Comparison of ENCODE assay signal across 12 cellular contexts in the genomic region with DNA sequence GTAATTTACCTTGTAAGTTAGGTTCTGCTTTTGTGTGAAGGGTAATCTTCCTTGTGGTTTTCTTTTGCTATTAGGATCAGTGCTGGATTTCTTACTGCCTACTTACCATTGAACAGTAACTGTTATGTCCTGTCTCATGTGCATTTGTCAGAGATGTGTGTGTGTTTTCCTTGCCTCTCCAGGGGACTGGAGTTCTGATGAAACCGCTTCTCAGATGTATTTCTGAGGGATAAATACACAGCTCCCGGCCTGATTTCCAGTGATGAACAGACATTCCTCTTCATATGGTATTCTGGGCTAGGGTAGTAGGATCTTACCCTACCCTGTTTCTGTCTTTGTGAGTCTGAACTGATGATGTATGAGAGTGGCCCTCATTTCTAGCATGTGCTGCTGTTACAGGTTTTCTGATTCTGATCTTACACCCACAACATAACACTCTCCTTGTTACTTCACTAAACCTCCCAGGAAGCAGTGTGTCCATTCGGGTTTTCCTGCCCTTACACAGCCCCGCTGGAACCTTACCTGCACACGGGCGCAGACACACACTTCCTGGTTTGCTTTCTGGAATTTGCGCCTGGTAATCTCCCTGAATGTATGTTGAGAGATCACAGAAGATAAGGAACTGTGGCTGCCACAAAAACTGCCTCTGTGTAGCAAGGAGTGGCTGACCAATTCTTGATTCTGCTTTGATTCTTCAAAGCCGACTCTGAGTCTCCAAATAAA. TPM values are rescaled to one million over a fixed set of nuclear protein-coding genes. Genes with fewer than 3 reads are reported as not detected.
DNase-seq lines count a peak whose midpoint lies in the region; ATAC-seq lines count a peak whose summit lies in the region.
"Had no signal": no experiment of that assay in that cellular context is flagged by ENCODE, and none has a peak within 500 bp of the region (broad histone marks: within the 10 kb centered on the region; RNA-seq: fewer than 3 reads in every experiment).

No MANE protein-coding gene starts in this region.

- CTCF ChIA-PET in CD4-positive, alpha-beta memory T cell (lab: Charles Lee; ENCODE audit: partially characterized antibody): interaction anchor here (1.1 kb wide), 1 partner anchor 83 kb away, joined by 3 read pairs; no protein-coding TSS in a partner anchor

- in situ Hi-C loops in T47D (cut with HindIII; ENCODE audit: low pct_unique_long_range_greater_than_20kb, low sequenced_read_pairs): no loop called here

- H3K9me3 ChIP-seq in CD4-positive, alpha-beta memory T cell (ENCODE audit: control insufficient read depth in 1 of 2, low read length in 2 of 2): no peaks in the 10 kb centered on the region
- no peaks in the 10 kb centered on the region for H3K9me3 ChIP-seq in mucosa of rectum (ENCODE audit: control insufficient read depth in 2 of 2, low read length in 2 of 2)

- POLR2A ChIA-PET in CD4-positive, alpha-beta memory T cell (lab: Charles Lee; ENCODE audit: partially characterized antibody): no interaction called here

- no peaks in the 10 kb centered on the region for H3K27me3 Mint-ChIP-seq in CD4-positive, alpha-beta memory T cell

- no peak overlapping the region for H3K4me3 ChIP-seq in CD4-positive, alpha-beta memory T cell (ENCODE audit: low read length in 2 of 2)
- H3K4me3 ChIP-seq in mucosa of rectum (ENCODE audit: low read length in 2 of 2): peak overlapping the region in 1 of 2 donors; percentile 9

- H3K36me3 Mint-ChIP-seq in CD4-positive, alpha-beta memory T cell: peaks cover 39 to 51% of the 10 kb centered on the region in 2 donors

- H3K27ac ChIP-seq in CD4-positive, alpha-beta memory T cell (ENCODE audit: low read depth, low read length): no peak overlapping the region
- H3K27ac ChIP-seq in mucosa of rectum (ENCODE audit: low read depth in 2 of 2, low read length in 2 of 2): peak overlapping the region; percentile 26 to 43

- no peak for ATAC-seq in GM19395 (IDR thresholded peaks at IDR 0.05; ENCODE audit: unreplicated experiment)
- ATAC-seq: left cardiac atrium had no signal

- H3K9ac ChIP-seq in mucosa of rectum (ENCODE audit: low read depth in 1 of 2, low read length in 2 of 2): peak overlapping the region in 1 of 2 donors; percentile 10

- intact Hi-C loops in CD4-positive, alpha-beta memory T cell (cut with micrococcal nuclease): no loop called here

- H3K4me3 Mint-ChIP-seq in CD4-positive, alpha-beta memory T cell: peak overlapping the region in 2 of 8 donors; percentile 4 to 5

- H3K36me3 ChIP-seq in CD4-positive, alpha-beta memory T cell (ENCODE audit: insufficient read depth, low read length): peaks cover 10% of the 10 kb centered on the region
- peaks cover 0 to 17% of the 10 kb centered on the region in 2 donors for H3K36me3 ChIP-seq in mucosa of rectum (ENCODE audit: control insufficient read depth in 2 of 2, insufficient read depth in 2 of 2, low read length in 2 of 2)

- H3K27me3 ChIP-seq in CD4-positive, alpha-beta memory T cell (ENCODE audit: insufficient read depth, low read length): no peaks in the 10 kb centered on the region
- H3K27me3 ChIP-seq in mucosa of rectum (ENCODE audit: control insufficient read depth in 2 of 2, insufficient read depth in 2 of 2, low read length in 2 of 2): no peaks in the 10 kb centered on the region

- H3K27ac Mint-ChIP-seq in CD4-positive, alpha-beta memory T cell: peak overlapping the region in 5 of 7 donors; percentile 18 to 78 (median 44)

- peaks cover 31% of the 10 kb centered on the region for H3K4me1 ChIP-seq in CD4-positive, alpha-beta memory T cell (ENCODE audit: insufficient read depth, low read length)
- peaks cover 4 to 15% of the 10 kb centered on the region in 2 donors for H3K4me1 ChIP-seq in mucosa of rectum (ENCODE audit: control insufficient read depth in 2 of 2, insufficient read depth in 2 of 2, low read length in 2 of 2)

- DNase-seq in CD4-positive, alpha-beta memory T cell: no peak
- peak; percentile 25 to 43 for DNase-seq in Kasumi-1 (lab: John Stamatoyannopoulos, UW)
- peak; percentile 90 to 91 for DNase-seq in T47D (ENCODE audit: low read depth in 1 of 2, low spot score in 1 of 2)
- DNase-seq in NCI-H69 (lab: John Stamatoyannopoulos, UW): no peak
- DNase-seq in SW 1271 (lab: John Stamatoyannopoulos, UW): no peak
- DNase-seq in NCI-H1105 treated with DMSO at 0.1 percent for 48 hours (lab: John Stamatoyannopoulos, UW): no peak
- DNase-seq: activated CD4-positive, alpha-beta T cell treated with anti-CD3 and anti-CD28 coated beads, Interleukin-2, amount 50 U/mL, for 48 hours; COR-L47; left cardiac atrium; NCI-H2081 had no signal

- peaks cover 43 to 61% (median 52%) of the 10 kb centered on the region in 4 donors for H3K4me1 Mint-ChIP-seq in CD4-positive, alpha-beta memory T cell

- peaks cover 0 to 21% (median 17%) of the 10 kb centered on the region in 8 donors for H3K9me3 Mint-ChIP-seq in CD4-positive, alpha-beta memory T cell

RNA-seq across cellular contexts. Expression of gene PAK2, which starts 14.7 kb away (rescaled TPM):
- total RNA-seq in CD4-positive, alpha-beta memory T cell: 10 to 100 TPM; 80.4 to 97.4 TPM
- 10 to 100 TPM; 29.1 to 39.4 TPM for polyA plus RNA-seq in CD4-positive, alpha-beta memory T cell

RNA-seq across cellular contexts. Expression of gene PIGX, which starts 42.2 kb away (rescaled TPM):
- 10 to 100 TPM; 19.1 to 23.7 TPM for total RNA-seq in CD4-positive, alpha-beta memory T cell
- 10 to 100 TPM; 34.1 to 37.4 TPM for polyA plus RNA-seq in CD4-positive, alpha-beta memory T cell

RNA-seq across cellular contexts. Expression of gene CEP19, which starts 42.3 kb away (rescaled TPM):
- total RNA-seq in CD4-positive, alpha-beta memory T cell: 1 to 10 TPM; 7.8 to 8.2 TPM
- 10 to 100 TPM in 1 of 2 donors, 1 to 10 TPM in 1; 5.4 to 10.8 TPM for polyA plus RNA-seq in CD4-positive, alpha-beta memory T cell

Comparison
In these comparisons a context has a peak if more than half of its experiments do, and no peak if none do; other contexts are left out.
1. DNase-seq: peak in Kasumi-1 (2 of 2) and T47D (2 of 2); none in CD4-positive, alpha-beta memory T cell (0 of 5), NCI-H69 (single experiment), SW 1271 (0 of 2) and NCI-H1105 treated with DMSO at 0.1 percent for 48 hours (single experiment).